9 cellular contexts compared by ENCODE assay signal in genomic region chr11:112795142-112795815, GRCh38.
A peak's percentile ranks its signal among the peaks of the same experiment; 100 is the strongest.
DNase-seq lines count a peak whose midpoint lies in the region; ATAC-seq and TF ChIP-seq lines count a peak whose summit lies in the region.
"Had no signal": no experiment of that assay in that cellular context is flagged by ENCODE, and none has a peak within 500 bp of the region (broad histone marks: within the 10 kb centered on the region; RNA-seq: fewer than 3 reads in every experiment).

No MANE protein-coding gene starts in this region.

- TF ChIP-seq CTCF in glutamatergic neuron (IDR thresholded peaks at IDR 0.05; ENCODE audit: partially characterized antibody, unreplicated experiment) = peak; percentile 76
- TF ChIP-seq CTCF in omental fat pad (IDR thresholded peaks at IDR 0.05) = no peak

- H3K27ac Mint-ChIP-seq in activated T-cell treated with anti-CD3 and anti-CD28 coated beads, Interleukin-2, amount 50 U/mL, for 24 hours = no peak overlapping the region
- peak overlapping the region; percentile 28 for H3K27ac Mint-ChIP-seq in glutamatergic neuron (ENCODE audit: unreplicated experiment)
- H3K27ac Mint-ChIP-seq: activated naive CD4-positive, alpha-beta T cell treated with anti-CD3 and anti-CD28 coated beads, Interleukin-2, amount 50 U/mL, for 24 hours had no signal

- H3K36me3 ChIP-seq in Karpas-422 (ENCODE audit: insufficient read depth, low read length) = no peaks in the 10 kb centered on the region

- no peaks in the 10 kb centered on the region for H3K9me3 Mint-ChIP-seq in activated T-cell treated with anti-CD3 and anti-CD28 coated beads, Interleukin-2, amount 50 U/mL, for 24 hours
- peaks cover 7% of the 10 kb centered on the region for H3K9me3 Mint-ChIP-seq in glutamatergic neuron (ENCODE audit: unreplicated experiment)
- H3K9me3 Mint-ChIP-seq: activated naive CD4-positive, alpha-beta T cell treated with anti-CD3 and anti-CD28 coated beads, Interleukin-2, amount 50 U/mL, for 24 hours had no signal

- no peak for ATAC-seq in omental fat pad (ENCODE audit: low FRiP score)

- no peaks in the 10 kb centered on the region for H3K79me2 ChIP-seq in Karpas-422 (ENCODE audit: low read length)

- no peaks in the 10 kb centered on the region for H4K20me1 ChIP-seq in Karpas-422 (ENCODE audit: insufficient read depth, low read depth, low read length)

- H3K9ac ChIP-seq in Karpas-422 (ENCODE audit: low read length) = no peak overlapping the region

- H3K9me3 ChIP-seq in Karpas-422 (ENCODE audit: low read length) = no peaks in the 10 kb centered on the region

- H3K9me2 ChIP-seq in Karpas-422 (replicated peaks; ENCODE audit: insufficient read depth, low read length) = no peaks in the 10 kb centered on the region

- no peaks in the 10 kb centered on the region for H3K36me3 Mint-ChIP-seq in activated T-cell treated with anti-CD3 and anti-CD28 coated beads, Interleukin-2, amount 50 U/mL, for 24 hours (ENCODE audit: low read depth)
- peaks cover 3% of the 10 kb centered on the region for H3K36me3 Mint-ChIP-seq in glutamatergic neuron (ENCODE audit: unreplicated experiment)
- H3K36me3 Mint-ChIP-seq: activated naive CD4-positive, alpha-beta T cell treated with anti-CD3 and anti-CD28 coated beads, Interleukin-2, amount 50 U/mL, for 24 hours had no signal

- no peak overlapping the region for H3K4me3 Mint-ChIP-seq in activated T-cell treated with anti-CD3 and anti-CD28 coated beads, Interleukin-2, amount 50 U/mL, for 24 hours
- no peak overlapping the region for H3K4me3 Mint-ChIP-seq in glutamatergic neuron (ENCODE audit: unreplicated experiment)
- H3K4me3 Mint-ChIP-seq: activated naive CD4-positive, alpha-beta T cell treated with anti-CD3 and anti-CD28 coated beads, Interleukin-2, amount 50 U/mL, for 24 hours had no signal

- peak; percentile 34 for DNase-seq in activated T-cell treated with anti-CD3 and anti-CD28 coated beads, Interleukin-2, amount 50 U/mL, for 24 hours
- no peak for DNase-seq in activated T-cell treated with anti-CD3 and anti-CD28 coated beads for 4 hours
- peak; percentile 76 for DNase-seq in Karpas-422
- DNase-seq in UCSD-AML1 (lab: John Stamatoyannopoulos, UW; ENCODE audit: unreplicated experiment) = peak; percentile 56
- DNase-seq in glutamatergic neuron = peak; percentile 67
- DNase-seq in stimulated activated CD8-positive, alpha-beta memory T cell treated with anti-CD3 and anti-CD28 coated beads, Interleukin-2, amount 100 ng/mL, for 48 hours (ENCODE audit: low read depth in 2 of 2) = peak; percentile 2 to 9
- DNase-seq in omental fat pad (ENCODE audit: low spot score) = no peak
- DNase-seq in NCI-H345 (lab: John Stamatoyannopoulos, UW) = no peak

- no peak overlapping the region for H3K27ac ChIP-seq in Karpas-422 (ENCODE audit: low read length)

- H2AFZ ChIP-seq in Karpas-422 (ENCODE audit: low read length) = no peak overlapping the region

- peaks cover 5% of the 10 kb centered on the region for H3K4me1 Mint-ChIP-seq in activated T-cell treated with anti-CD3 and anti-CD28 coated beads, Interleukin-2, amount 50 U/mL, for 24 hours (ENCODE audit: low read depth)
- peaks cover 60% of the 10 kb centered on the region for H3K4me1 Mint-ChIP-seq in glutamatergic neuron (ENCODE audit: low read depth, unreplicated experiment)
- H3K4me1 Mint-ChIP-seq: activated naive CD4-positive, alpha-beta T cell treated with anti-CD3 and anti-CD28 coated beads, Interleukin-2, amount 50 U/mL, for 24 hours had no signal

- H3K27me3 ChIP-seq in Karpas-422 (ENCODE audit: low read length) = no peaks in the 10 kb centered on the region

- no peak overlapping the region for H3K4me2 ChIP-seq in Karpas-422 (ENCODE audit: low read depth, low read length, poor library complexity, severe bottlenecking)

- H3K4me1 ChIP-seq in Karpas-422 (ENCODE audit: low read length) = peaks cover 14% of the 10 kb centered on the region

- no peaks in the 10 kb centered on the region for H3K27me3 Mint-ChIP-seq in activated T-cell treated with anti-CD3 and anti-CD28 coated beads, Interleukin-2, amount 50 U/mL, for 24 hours
- H3K27me3 Mint-ChIP-seq in glutamatergic neuron (ENCODE audit: unreplicated experiment) = peaks cover 10% of the 10 kb centered on the region

- H3K4me3 ChIP-seq in Karpas-422 (ENCODE audit: low read length) = no peak overlapping the region

Comparison
In these comparisons a context has a peak if more than half of its experiments do, and no peak if none do; other contexts are left out.
1. DNase-seq: peak in activated T-cell treated with anti-CD3 and anti-CD28 coated beads, Interleukin-2, amount 50 U/mL, for 24 hours (single experiment), Karpas-422 (single experiment), UCSD-AML1 (single experiment), glutamatergic neuron (single experiment) and stimulated activated CD8-positive, alpha-beta memory T cell treated with anti-CD3 and anti-CD28 coated beads, Interleukin-2, amount 100 ng/mL, for 48 hours (2 of 2); none in activated T-cell treated with anti-CD3 and anti-CD28 coated beads for 4 hours (single experiment), omental fat pad (single experiment) and NCI-H345 (single experiment).